10 cellular contexts compared by ENCODE assay signal in the genomic region with DNA sequence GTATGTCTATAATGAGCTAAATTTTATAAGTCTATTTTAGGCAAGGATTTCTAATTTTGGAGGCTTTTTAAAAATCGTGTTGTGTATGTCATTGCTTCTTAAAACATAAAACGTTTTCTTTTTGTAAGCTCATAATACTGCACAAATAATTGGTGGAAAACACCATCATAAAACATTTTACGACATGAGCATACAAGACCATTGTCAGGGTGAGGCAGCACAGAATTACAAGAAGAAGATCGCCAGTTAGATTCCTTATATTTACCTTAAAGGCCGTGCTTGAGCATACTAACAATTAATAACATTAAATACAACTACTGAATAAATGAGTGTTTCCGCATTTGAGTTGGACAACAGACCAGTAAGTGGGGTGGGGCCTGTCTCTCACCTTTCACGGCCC. TPM values are rescaled to one million over a fixed set of nuclear protein-coding genes. Genes with fewer than 3 reads are reported as not detected.
A peak's percentile ranks its signal among the peaks of the same experiment; 100 is the strongest.
DNase-seq lines count a peak whose midpoint lies in the region; ATAC-seq, FAIRE-seq and TF ChIP-seq lines count a peak whose summit lies in the region.
"Had no signal": no experiment of that assay in that cellular context is flagged by ENCODE, and none has a peak within 500 bp of the region (broad histone marks: within the 10 kb centered on the region; RNA-seq: fewer than 3 reads in every experiment).

No MANE protein-coding gene starts in this region.

- H3K27me3 ChIP-seq in GM12878 (replicated peaks in 1 of 2; ENCODE audit: control insufficient read depth in 2 of 2, insufficient read depth in 2 of 2, low read length in 1 of 2) (peaks cover 2% of the 10 kb centered on the region in 2 experiments; a peak in 2 of 4 replicates), lung (ENCODE audit: control insufficient read depth, insufficient read depth) (no peaks in the 10 kb centered on the region), thyroid gland (no peaks in the 10 kb centered on the region), Caco-2 (replicated peaks; ENCODE audit: control insufficient read depth, insufficient read depth, low read length) (no peaks in the 10 kb centered on the region)

- H3K27me3 Mint-ChIP-seq in Caco-2 (ENCODE audit: insufficient read depth, unreplicated experiment) = peaks cover 4% of the 10 kb centered on the region

- H3K27ac ChIP-seq in GM12878 (ENCODE audit: control insufficient read depth, insufficient read depth) = no peak overlapping the region
- peak overlapping the region; percentile 79 to 90 for H3K27ac ChIP-seq in lung (ENCODE audit: low read depth in 1 of 2, low read length in 1 of 2)
- peak overlapping the region; percentile 85 to 88 (median 88) for H3K27ac ChIP-seq in thyroid gland

- H3K79me2 ChIP-seq in GM12878 (ENCODE audit: control insufficient read depth, insufficient read depth, low read length) = no peaks in the 10 kb centered on the region

- H3K4me2 ChIP-seq in GM12878 (ENCODE audit: control insufficient read depth, insufficient read depth) = peak overlapping the region; percentile 67; the same call in 1 of the 2 replicates

- H3K4me3 Mint-ChIP-seq in Caco-2 (ENCODE audit: unreplicated experiment) = no peak overlapping the region

- H3K9me3 Mint-ChIP-seq in Caco-2 (ENCODE audit: unreplicated experiment) = no peaks in the 10 kb centered on the region

- H3K4me3 ChIP-seq in GM12878 (no peak overlapping the region), lung (no peak overlapping the region), thyroid gland (replicated peaks in 1 of 3) (peak overlapping the region in 1 of 3 donors; percentile 34), Caco-2 (ENCODE audit: low read depth, low read length) (no peak overlapping the region)

- no peak overlapping the region for H2AFZ ChIP-seq in GM12878 (ENCODE audit: control insufficient read depth, low read depth, low read length)

- H3K9ac ChIP-seq in GM12878 (ENCODE audit: control insufficient read depth, insufficient read depth, low read length) = no peak overlapping the region

- TF ChIP-seq EP300 in GM12878 (IDR thresholded peaks at IDR 0.05; ENCODE audit: borderline replicate concordance in 1 of 2, control insufficient read depth in 1 of 2, low read depth in 2 of 2, low read length in 2 of 2) = no peak

- H4K20me1 ChIP-seq in GM12878 (ENCODE audit: control insufficient read depth, insufficient read depth) = no peaks in the 10 kb centered on the region

- CTCF ChIA-PET in GM12878 (lab: Yijun Ruan, JAX) (interaction anchor here (1.3 kb wide), 1 partner anchor 8 kb away, joined by 8 read pairs; no protein-coding TSS in a partner anchor), Caco-2 (lab: Charles Lee) (no interaction called here)

- no peak for TF ChIP-seq RAD21 in GM12878 (IDR thresholded peaks at IDR 0.05; ENCODE audit: insufficient read depth, low read depth, low read length)

- H3K4me1 Mint-ChIP-seq in Caco-2 (ENCODE audit: low read depth, unreplicated experiment) = no peaks in the 10 kb centered on the region

- H3K36me3 Mint-ChIP-seq in Caco-2 (ENCODE audit: insufficient read depth, unreplicated experiment) = no peaks in the 10 kb centered on the region

- POLR2A ChIA-PET in GM12878 (lab: Charles Lee) = no interaction called here
- POLR2A ChIA-PET in Caco-2 (lab: Charles Lee) = no interaction called here

- 13% methylated on average over 7 of the region's 7 CpGs for WGBS in GM12878 (ENCODE audit: insufficient coverage, insufficient replicate concordance, low lambda C conversion rate, missing lambda C conversion rate)
- 21 to 28% methylated on average over 7 of the region's 7 CpGs for WGBS in lung, 2 donors
- WGBS in thyroid gland, 2 donors = 35 to 47% methylated on average over 7 of the region's 7 CpGs

- SMC1A ChIA-PET in GM12878 (lab: Charles Lee; ENCODE audit: uncharacterized antibody, unreplicated experiment) = no interaction called here

- no peak overlapping the region for H3K27ac Mint-ChIP-seq in Caco-2 (ENCODE audit: unreplicated experiment)

- no peak for ATAC-seq in GM12878
- ATAC-seq in lung (ENCODE audit: insufficient read depth, low FRiP score) = no peak
- ATAC-seq in HG02798 (IDR thresholded peaks at IDR 0.05; ENCODE audit: poor library complexity, unreplicated experiment) = no peak

- no peak for TF ChIP-seq CTCF in GM12878 (IDR thresholded peaks at IDR 0.05 in 2 of 3, conservative IDR thresholded peaks at IDR 0.05 in 1 of 3; ENCODE audit: control insufficient read depth in 2 of 3, extremely low read depth in 1 of 3, insufficient read depth in 1 of 3, low read depth in 3 of 3, low read length in 3 of 3)
- no peak for TF ChIP-seq CTCF in lung (IDR thresholded peaks at IDR 0.05; ENCODE audit: control extremely low read depth, extremely low read depth)
- no peak for TF ChIP-seq CTCF in thyroid gland (IDR thresholded peaks at IDR 0.05)
- no peak for TF ChIP-seq CTCF in Caco-2 (IDR thresholded peaks at IDR 0.05; ENCODE audit: insufficient read depth in 1 of 2, low read depth in 1 of 2, low read length in 1 of 2, severe bottlenecking in 1 of 2, unreplicated experiment in 1 of 2)

- in situ Hi-C loops in GM12878 (cut with MboI) = no loop called here

- intact Hi-C loops in GM12878 (cut with micrococcal nuclease; ENCODE audit: unreplicated experiment) = loop anchor here (5.0 kb wide), 2 partner anchors 52 to 542 kb away; no protein-coding TSS in a partner anchor
- intact Hi-C loops in thyroid gland (cut with DNase I) = no loop called here
- intact Hi-C loops in Caco-2 (cut with micrococcal nuclease; ENCODE audit: unreplicated experiment) = no loop called here

- BruUV-seq in GM12878 (replicated peaks; lab: Mats Ljungman, UMichigan) (no TSS peak), Caco-2 (replicated peaks; lab: Mats Ljungman, UMichigan) (no TSS peak)

- RAD21 ChIA-PET in GM12878 (lab: Charles Lee; ENCODE audit: unreplicated experiment) = interaction anchor here (1.2 kb wide), 1 partner anchor 218 kb away, joined by 3 read pairs; no protein-coding TSS in a partner anchor

- H3K9me3 ChIP-seq in GM12878 (replicated peaks; ENCODE audit: control insufficient read depth, insufficient read depth, low read length) (no peaks in the 10 kb centered on the region; the same call in 2 of the 3 replicates), lung (ENCODE audit: control insufficient read depth in 2 of 2, insufficient read depth in 1 of 2, low read length in 1 of 2) (no peaks in the 10 kb centered on the region), thyroid gland (no peaks in the 10 kb centered on the region), Caco-2 (no peaks in the 10 kb centered on the region)

- DNase-seq in NCI-H748 treated with DMSO at 0.1 percent for 48 hours (lab: John Stamatoyannopoulos, UW) = peak; percentile 17
- DNase-seq in NCI-H748 (lab: John Stamatoyannopoulos, UW; ENCODE audit: unreplicated experiment) = no peak
- no peak for DNase-seq in GM12878 (ENCODE audit: low read depth, low spot score)
- DNase-seq in lung (ENCODE audit: low spot score) = no peak
- no peak for DNase-seq in thyroid gland
- DNase-seq in Caco-2 = no peak
- no peak for DNase-seq in GM19239 (ENCODE audit: insufficient read length, low spot score)
- DNase-seq: NCI-H1048 had no signal

- H3K36me3 ChIP-seq in GM12878 (ENCODE audit: control insufficient read depth in 2 of 2, insufficient read depth in 2 of 2, low read length in 1 of 2) (no peaks in the 10 kb centered on the region), lung (ENCODE audit: control insufficient read depth in 2 of 2, insufficient read depth in 2 of 2, low read length in 2 of 2) (no peaks in the 10 kb centered on the region), thyroid gland (no peaks in the 10 kb centered on the region), Caco-2 (ENCODE audit: control insufficient read depth, insufficient read depth, low read length) (no peaks in the 10 kb centered on the region)

- TF ChIP-seq POLR2A in GM12878 (IDR thresholded peaks at IDR 0.05; ENCODE audit: low read depth, low read length) (no peak), thyroid gland (IDR thresholded peaks at IDR 0.05) (no peak)

- FAIRE-seq in GM12878 (lab: Jason Lieb, UNC) = no peak
- FAIRE-seq in GM19239 (lab: Jason Lieb, UNC) = no peak

- peaks cover 4% of the 10 kb centered on the region; the same call in 1 of the 2 replicates for H3K4me1 ChIP-seq in GM12878 (ENCODE audit: control insufficient read depth, insufficient read depth, low read length)
- peaks cover 0 to 9% of the 10 kb centered on the region in 2 donors for H3K4me1 ChIP-seq in lung (ENCODE audit: control insufficient read depth in 2 of 2, insufficient read depth in 2 of 2, low read length in 2 of 2)
- H3K4me1 ChIP-seq in thyroid gland = peaks cover 6 to 31% of the 10 kb centered on the region in 2 donors
- no peaks in the 10 kb centered on the region for H3K4me1 ChIP-seq in Caco-2

RNA-seq across cellular contexts. Expression of a gene that starts 19.1 kb away (rescaled TPM):
- total RNA-seq in GM12878 (2013; cell fraction: nucleolus; rRNA removed) = not detected in 2 replicates
- not detected in 2 replicates for total RNA-seq in GM12878 (2014; rRNA removed)
- not detected in 2 replicates for total RNA-seq in GM12878 (2014; rRNA removed; fragmentation: Illumina TruSeq; extraction: Trizol)
- total RNA-seq in GM12878 (2021) = not detected in 2 replicates
- not detected for polyA plus RNA-seq in GM12878 (2011; ENCODE audit: low read depth)
- polyA plus RNA-seq in GM12878 (2011; rRNA removed) = not detected in 2 replicates
- polyA plus RNA-seq in GM12878 (2011; cell fraction: cytosol; rRNA removed) = not detected in 2 replicates
- polyA plus RNA-seq in GM12878 (2011; cell fraction: nucleus; rRNA removed) = not detected in 2 replicates
- polyA plus RNA-seq in GM12878 (2012) = not detected in 2 replicates
- polyA plus RNA-seq in GM12878 (2014; fragmentation: Illumina TruSeq; extraction: Trizol) = not detected in 2 replicates
- polyA plus RNA-seq in GM12878 (2014; fragmentation: Nextera tagmentation; extraction: Ambion mirVana) = not detected
- not detected in 2 replicates for polyA plus RNA-seq in GM12878 (2014; rRNA removed)
- polyA plus RNA-seq in GM12878 (2016; fragmentation: Nextera tagmentation; extraction: Ambion mirVana) = not detected
- not detected in 2 replicates for polyA minus RNA-seq in GM12878 (2011; rRNA and poly(A)+ RNA removed)
- polyA minus RNA-seq in GM12878 (2011; cell fraction: cytosol; rRNA and poly(A)+ RNA removed) = not detected in 2 replicates
- polyA minus RNA-seq in GM12878 (2011; cell fraction: nucleus; rRNA and poly(A)+ RNA removed) = not detected in 2 replicates
- not detected for total RNA-seq in lung
- under 1 TPM in 1 of 2 donors, not detected in 1; 0.03 TPM for polyA plus RNA-seq in lung
- under 1 TPM in 2 of 4 donors, not detected in 2; 0.29 to 0.33 TPM for total RNA-seq in thyroid gland
- not detected in 2 replicates for total RNA-seq in Caco-2 (2022)
- total RNA-seq: glomerular endothelial cell had no signal
